In genomic region chr9:120775859-120776258, GRCh38 we compare ENCODE assay signal across 20 cellular contexts. TPM values are rescaled to one million over a fixed set of nuclear protein-coding genes. Genes with fewer than 3 reads are reported as not detected.
DNase-seq lines count a peak whose midpoint lies in the region; ATAC-seq and TF ChIP-seq lines count a peak whose summit lies in the region.
"Had no signal": no experiment of that assay in that cellular context is flagged by ENCODE, and none has a peak within 500 bp of the region (broad histone marks: within the 10 kb centered on the region; RNA-seq: fewer than 3 reads in every experiment).

No MANE protein-coding gene starts in this region.

- no peak overlapping the region for H2AFZ ChIP-seq in smooth muscle cell (ENCODE audit: low read depth)
- H2AFZ ChIP-seq: PC-9 had no signal

- peaks cover 18% of the 10 kb centered on the region for H3K79me2 ChIP-seq in smooth muscle cell (ENCODE audit: low read depth)

- intact Hi-C loops in activated CD4-positive, alpha-beta T cell treated with anti-CD3 and anti-CD28 coated beads, Interleukin-2, amount 10 ng/mL, durations not matched to agents 24 days and 14 days (cut with micrococcal nuclease): no loop called here
- intact Hi-C loops in CD4-positive, alpha-beta T cell (cut with DNase I, micrococcal nuclease): no loop called here

- H3K27ac Mint-ChIP-seq in activated CD4-positive, alpha-beta T cell treated with anti-CD3 and anti-CD28 coated beads, Interleukin-2, amount 10 ng/mL, durations not matched to agents 24 days and 14 days: peak overlapping the region; percentile 45
- peak overlapping the region; percentile 54 for H3K27ac Mint-ChIP-seq in T-helper 17 cell
- H3K27ac Mint-ChIP-seq in CD4-positive, alpha-beta T cell: no peak overlapping the region
- H3K27ac Mint-ChIP-seq: HFFc6 had no signal

- H3K36me3 ChIP-seq in smooth muscle cell (ENCODE audit: low read depth): peaks cover 3% of the 10 kb centered on the region
- peaks cover 0 to 82% (median 2%) of the 10 kb centered on the region in 3 donors for H3K36me3 ChIP-seq in tibial nerve

- H3K4me1 ChIP-seq in smooth muscle cell (ENCODE audit: low read depth) (no peaks in the 10 kb centered on the region), tibial nerve (no peaks in the 10 kb centered on the region)

- peaks cover 11% of the 10 kb centered on the region for H3K4me1 Mint-ChIP-seq in activated CD4-positive, alpha-beta T cell treated with anti-CD3 and anti-CD28 coated beads, Interleukin-2, amount 10 ng/mL, durations not matched to agents 24 days and 14 days
- peaks cover 8% of the 10 kb centered on the region for H3K4me1 Mint-ChIP-seq in T-helper 17 cell
- H3K4me1 Mint-ChIP-seq in CD4-positive, alpha-beta T cell (ENCODE audit: low read depth): peaks cover 20% of the 10 kb centered on the region

- H3K27me3 ChIP-seq in smooth muscle cell (ENCODE audit: low read depth) (no peaks in the 10 kb centered on the region), tibial nerve (no peaks in the 10 kb centered on the region)
- no peaks in the 10 kb centered on the region for H3K27me3 ChIP-seq in CD4-positive, alpha-beta T cell (ENCODE audit: control insufficient read depth, insufficient read depth, low read length)

- H3K4me2 ChIP-seq in smooth muscle cell: no peak overlapping the region
- H3K4me2 ChIP-seq: PC-9 had no signal

- H3K36me3 Mint-ChIP-seq in activated CD4-positive, alpha-beta T cell treated with anti-CD3 and anti-CD28 coated beads, Interleukin-2, amount 10 ng/mL, durations not matched to agents 24 days and 14 days (ENCODE audit: low read depth): peaks cover 57% of the 10 kb centered on the region
- peaks cover 14% of the 10 kb centered on the region for H3K36me3 Mint-ChIP-seq in T-helper 17 cell (ENCODE audit: low read depth)
- peaks cover 82% of the 10 kb centered on the region for H3K36me3 Mint-ChIP-seq in CD4-positive, alpha-beta T cell (ENCODE audit: low read depth)

- H3K9me3 Mint-ChIP-seq in activated CD4-positive, alpha-beta T cell treated with anti-CD3 and anti-CD28 coated beads, Interleukin-2, amount 10 ng/mL, durations not matched to agents 24 days and 14 days: no peaks in the 10 kb centered on the region
- no peaks in the 10 kb centered on the region for H3K9me3 Mint-ChIP-seq in CD4-positive, alpha-beta T cell
- H3K9me3 Mint-ChIP-seq: CD14-positive monocyte, HFFc6 had no signal

- no peak overlapping the region for H3K4me3 Mint-ChIP-seq in activated CD4-positive, alpha-beta T cell treated with anti-CD3 and anti-CD28 coated beads, Interleukin-2, amount 10 ng/mL, durations not matched to agents 24 days and 14 days
- no peak overlapping the region for H3K4me3 Mint-ChIP-seq in T-helper 17 cell
- H3K4me3 Mint-ChIP-seq in CD4-positive, alpha-beta T cell: no peak overlapping the region
- H3K4me3 Mint-ChIP-seq: CD14-positive monocyte, HFFc6 had no signal

- H3K9ac ChIP-seq in smooth muscle cell (ENCODE audit: low read depth): no peak overlapping the region

- 90% methylated on average over 5 of the region's 5 CpGs for WGBS in smooth muscle cell (ENCODE audit: low lambda C conversion rate)
- WGBS in tibial nerve, 2 donors: 98% methylated on average over 5 of the region's 5 CpGs

- DNase-seq in activated CD4-positive, alpha-beta T cell treated with anti-CD3 and anti-CD28 coated beads, Interleukin-2, amount 10 ng/mL, durations not matched to agents 24 days and 14 days: no peak
- DNase-seq in activated CD4-positive, alpha-beta T cell treated with anti-CD3 and anti-CD28 coated beads for 48 hours: no peak
- DNase-seq in T-helper 17 cell: no peak
- peak; percentile 91 for DNase-seq in epithelial cell of prostate (ENCODE audit: low read depth, low spot score)
- no peak for DNase-seq in smooth muscle cell (lab: John Stamatoyannopoulos, UW; ENCODE audit: unreplicated experiment)
- no peak for DNase-seq in NCI-H187 treated with DMSO at 0.1 percent for 48 hours (lab: John Stamatoyannopoulos, UW)
- DNase-seq in tibial nerve (ENCODE audit: low spot score in 2 of 2): no peak
- DNase-seq in CD4-positive, alpha-beta T cell: no peak
- DNase-seq: AML-193, COR-L47, HFFc6, KBM-7, MV-4-11, NCI-H1417, NCI-H1930, NCI-H345, NCI-H524 treated with DMSO at 0.1 percent for 48 hours, PC-9 had no signal

- H3K4me3 ChIP-seq in smooth muscle cell: no peak overlapping the region
- no peak overlapping the region for H3K4me3 ChIP-seq in tibial nerve
- H3K4me3 ChIP-seq: PC-9 had no signal

- H3K9me3 ChIP-seq in T-helper 17 cell (ENCODE audit: control insufficient read depth, low read length, poor library complexity, severe bottlenecking) (no peaks in the 10 kb centered on the region), smooth muscle cell (replicated peaks; ENCODE audit: low read depth) (no peaks in the 10 kb centered on the region), tibial nerve (no peaks in the 10 kb centered on the region)
- no peaks in the 10 kb centered on the region for H3K9me3 ChIP-seq in CD4-positive, alpha-beta T cell (ENCODE audit: control insufficient read depth, low read length)

- TF ChIP-seq POLR2A in tibial nerve (IDR thresholded peaks at IDR 0.05): no peak

- H3K27ac ChIP-seq in epithelial cell of prostate: peak overlapping the region; percentile 80
- peak overlapping the region; percentile 60 for H3K27ac ChIP-seq in smooth muscle cell (ENCODE audit: low read depth)
- H3K27ac ChIP-seq in tibial nerve: no peak overlapping the region
- no peak overlapping the region for H3K27ac ChIP-seq in CD4-positive, alpha-beta T cell (ENCODE audit: low read depth, low read length)
- H3K27ac ChIP-seq: 22Rv1, PC-9 had no signal

- ATAC-seq in T-helper 17 cell: no peak
- no peak for ATAC-seq in CD4-positive, alpha-beta T cell (ENCODE audit: poor library complexity)

- TF ChIP-seq CTCF in smooth muscle cell (IDR thresholded peaks at IDR 0.05; ENCODE audit: borderline replicate concordance, insufficient read depth, poor library complexity, severe bottlenecking) (no peak), tibial nerve (IDR thresholded peaks at IDR 0.05) (no peak)
- TF ChIP-seq CTCF in CD4-positive, alpha-beta T cell (IDR thresholded peaks at IDR 0.05): no peak

- no peaks in the 10 kb centered on the region for H3F3A ChIP-seq in smooth muscle cell (ENCODE audit: low read depth)

- TF ChIP-seq EP300 in tibial nerve (IDR thresholded peaks at IDR 0.05): no peak

- H3K27me3 Mint-ChIP-seq in activated CD4-positive, alpha-beta T cell treated with anti-CD3 and anti-CD28 coated beads, Interleukin-2, amount 10 ng/mL, durations not matched to agents 24 days and 14 days: no peaks in the 10 kb centered on the region
- no peaks in the 10 kb centered on the region for H3K27me3 Mint-ChIP-seq in T-helper 17 cell
- H3K27me3 Mint-ChIP-seq in CD4-positive, alpha-beta T cell: no peaks in the 10 kb centered on the region

- H4K20me1 ChIP-seq in smooth muscle cell (ENCODE audit: low read depth): peaks cover 25% of the 10 kb centered on the region

- CTCF ChIA-PET in CD4-positive, alpha-beta T cell (lab: Charles Lee): no interaction called here

- POLR2A ChIA-PET in CD4-positive, alpha-beta T cell (lab: Charles Lee): no interaction called here

RNA-seq across cellular contexts. Expression of gene FBXW2, which starts 17.4 kb away (rescaled TPM):
- 84.9 and 87.9 TPM in 2 replicates for total RNA-seq in activated CD4-positive, alpha-beta T cell treated with anti-CD3 and anti-CD28 coated beads, Interleukin-2, amount 10 ng/mL, durations not matched to agents 24 days and 14 days
- total RNA-seq in T-helper 17 cell (10 to 100 TPM; 60.6 to 71.2 TPM), smooth muscle cell (17.2 and 35.4 TPM in 2 replicates), tibial nerve (10 to 100 TPM; 33.9 to 56.6 (median 45.7) TPM)
- polyA plus RNA-seq in smooth muscle cell: 22.1 and 28.6 TPM in 2 replicates
- total RNA-seq in CD4-positive, alpha-beta T cell: 10 to 100 TPM; 58.7 to 64.7 TPM

Comparison
In these comparisons a context has a peak if more than half of its experiments do, and no peak if none do; other contexts are left out.
1. H3K27ac ChIP-seq: peak in epithelial cell of prostate (single experiment) and smooth muscle cell (single experiment); none in tibial nerve (0 of 4) and CD4-positive, alpha-beta T cell (single experiment).